In the genomic region with DNA sequence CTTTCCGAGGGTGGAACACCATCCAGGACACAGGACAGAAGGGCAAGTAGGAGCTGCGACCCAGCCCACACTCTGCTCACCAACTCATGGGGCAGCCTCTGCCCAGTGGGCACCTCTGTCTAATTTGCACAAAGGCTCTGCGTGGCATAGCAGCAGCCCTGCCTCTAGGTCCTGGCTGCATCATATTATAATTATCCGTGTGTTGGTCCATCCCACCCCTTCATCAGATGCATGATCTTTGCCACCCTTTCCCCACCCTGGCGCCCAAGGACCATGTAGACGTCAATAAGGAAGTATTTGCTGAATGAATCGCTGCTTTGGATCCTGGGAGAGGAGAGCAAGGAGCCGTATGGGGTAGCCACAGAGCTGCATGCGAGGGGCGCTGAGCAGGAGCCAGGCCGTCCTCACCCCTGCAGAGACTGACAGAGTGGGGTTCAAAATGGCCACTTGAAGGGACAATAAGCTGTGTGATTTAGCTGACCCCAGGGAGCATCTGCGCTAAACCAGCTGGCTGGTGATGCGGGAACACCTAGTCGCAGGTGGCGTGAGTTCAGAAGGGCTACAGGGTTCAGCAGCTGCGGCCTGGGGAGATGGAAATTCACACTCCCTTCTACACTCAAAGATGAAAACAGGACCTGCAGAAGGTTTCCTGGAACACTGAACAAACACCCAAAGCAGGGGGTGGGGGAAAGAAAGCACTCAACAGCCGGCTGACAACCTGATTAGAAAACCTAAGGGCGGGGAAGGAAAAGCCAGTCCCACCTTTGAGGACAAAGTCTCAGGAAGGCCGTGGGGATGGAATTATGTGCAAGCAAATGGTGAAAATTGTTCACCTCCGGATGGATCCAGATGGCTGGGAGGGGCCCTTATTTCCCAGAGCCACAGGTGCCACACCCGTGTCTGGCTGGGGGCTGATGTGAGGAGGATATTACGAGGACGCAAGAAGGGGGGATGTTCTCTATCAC, we compare ENCODE assay signal across 15 cellular contexts. TPM values are rescaled to one million over a fixed set of nuclear protein-coding genes. Genes with fewer than 3 reads are reported as not detected.
DNase-seq lines count a peak whose midpoint lies in the region; ATAC-seq, FAIRE-seq and TF ChIP-seq lines count a peak whose summit lies in the region.
"Had no signal": no experiment of that assay in that cellular context is flagged by ENCODE, and none has a peak within 500 bp of the region (broad histone marks: within the 10 kb centered on the region; RNA-seq: fewer than 3 reads in every experiment).

No MANE protein-coding gene starts in this region.

- ATAC-seq in heart right ventricle (peak in 3 of 8 donors; percentile 6 to 28 (median 10)), left ventricle myocardium superior (no peak), GM12878 (no peak), mucosa of descending colon (peak; percentile 76)
- ATAC-seq: naive thymus-derived CD8-positive, alpha-beta T cell; stimulated activated naive B cell treated with anti-CD40 and anti-IgM and Interleukin-4, amounts not matched to agents 10 μg/mL and 1 μg/mL and 100 μg/mL, for 72 hours had no signal

- intact Hi-C loops in heart right ventricle (cut with DNase I), result loop anchor here in 4 of 10 donors (5.0 to 10.0 kb wide), 4 partner anchors 51 to 119 kb away; no protein-coding TSS in a partner anchor
- intact Hi-C loops in left ventricle myocardium superior (cut with micrococcal nuclease), result loop anchor here (10.0 kb wide), 1 partner anchor 71 kb away; no protein-coding TSS in a partner anchor
- intact Hi-C loops in GM12878 (cut with micrococcal nuclease; ENCODE audit: unreplicated experiment), result no loop called here
- intact Hi-C loops in mucosa of descending colon (cut with DNase I, micrococcal nuclease), result loop anchor here in 1 of 2 donors (10.0 kb wide), 1 partner anchor 121 kb away; no protein-coding TSS in a partner anchor

- DNase-seq in heart right ventricle (no peak), left ventricle myocardium superior (no peak), GM12878 (ENCODE audit: low read depth, low spot score) (no peak), mucosa of descending colon (peak; percentile 81 to 92 (median 88)), type B pancreatic cell (ENCODE audit: extremely low spot score, unreplicated experiment) (no peak), glutamatergic neuron (no peak), substantia nigra (lab: John Stamatoyannopoulos, UW) (no peak), A172 (ENCODE audit: low spot score) (no peak)
- DNase-seq: activated B cell treated with CpG ODN at 0.5 μM for 24 hours; activated naive CD4-positive, alpha-beta T cell treated with Interleukin-2 at 50 U/mL for 16 hours; naive thymus-derived CD8-positive, alpha-beta T cell; NCI-H1048; stimulated activated naive B cell treated with anti-CD40 and anti-IgM and Interleukin-4, amounts not matched to agents 10 μg/mL and 1 μg/mL and 100 μg/mL, for 72 hours; T-helper 1 cell had no signal

- TF ChIP-seq EP300 in GM12878 (IDR thresholded peaks at IDR 0.05; ENCODE audit: borderline replicate concordance in 1 of 2, control insufficient read depth in 1 of 2, low read depth in 2 of 2, low read length in 2 of 2), result no peak

- H3K4me1 Mint-ChIP-seq in type B pancreatic cell (ENCODE audit: unreplicated experiment) (peaks cover 43% of the 10 kb centered on the region), glutamatergic neuron (ENCODE audit: low read depth, unreplicated experiment) (peaks cover 14% of the 10 kb centered on the region)

- no peak overlapping the region for H2AFZ ChIP-seq in GM12878 (ENCODE audit: control insufficient read depth, low read depth, low read length)

- H3K4me1 ChIP-seq in heart right ventricle (peaks cover 29 to 99% (median 64%) of the 10 kb centered on the region in 9 donors), GM12878 (ENCODE audit: control insufficient read depth, insufficient read depth, low read length) (peaks cover 3% of the 10 kb centered on the region; the same call in 1 of the 2 replicates), mucosa of descending colon (ENCODE audit: low read depth) (peaks cover 55% of the 10 kb centered on the region)

- H3K4me2 ChIP-seq in GM12878 (ENCODE audit: control insufficient read depth, insufficient read depth), result no peak overlapping the region

- RAD21 ChIA-PET in GM12878 (lab: Charles Lee; ENCODE audit: unreplicated experiment), result no interaction called here

- H3K9me3 Mint-ChIP-seq in type B pancreatic cell (no peaks in the 10 kb centered on the region), glutamatergic neuron (ENCODE audit: unreplicated experiment) (peaks cover 1% of the 10 kb centered on the region)
- H3K9me3 Mint-ChIP-seq: activated B cell treated with CpG ODN at 0.5 μM for 24 hours; naive thymus-derived CD8-positive, alpha-beta T cell; stimulated activated naive B cell treated with anti-CD40 and anti-IgM and Interleukin-4, amounts not matched to agents 10 μg/mL and 1 μg/mL and 100 μg/mL, for 72 hours had no signal

- FAIRE-seq in GM12878 (lab: Jason Lieb, UNC), result no peak
- FAIRE-seq: islet of Langerhans had no signal

- no TSS peak for BruUV-seq in GM12878 (replicated peaks; lab: Mats Ljungman, UMichigan)

- H3K4me3 Mint-ChIP-seq in type B pancreatic cell (peak overlapping the region; percentile 1), glutamatergic neuron (ENCODE audit: unreplicated experiment) (no peak overlapping the region)
- H3K4me3 Mint-ChIP-seq: activated B cell treated with CpG ODN at 0.5 μM for 24 hours; naive thymus-derived CD8-positive, alpha-beta T cell; stimulated activated naive B cell treated with anti-CD40 and anti-IgM and Interleukin-4, amounts not matched to agents 10 μg/mL and 1 μg/mL and 100 μg/mL, for 72 hours had no signal

- POLR2A ChIA-PET in GM12878 (lab: Charles Lee), result interaction anchor here (0.6 to 0.7 kb wide), 2 partner anchors 26 to 219 kb away, joined by 4 read pairs; no protein-coding TSS in a partner anchor

- SMC1A ChIA-PET in GM12878 (lab: Charles Lee; ENCODE audit: uncharacterized antibody, unreplicated experiment), result interaction anchor here (1.3 to 1.7 kb wide), 3 partner anchors 27 to 54 kb away, joined by 4 read pairs; no protein-coding TSS in a partner anchor

- H3K9ac ChIP-seq in GM12878 (ENCODE audit: control insufficient read depth, insufficient read depth, low read length), result no peak overlapping the region

- no peak for TF ChIP-seq CTCF in heart right ventricle (IDR thresholded peaks at IDR 0.05)
- TF ChIP-seq CTCF in GM12878 (IDR thresholded peaks at IDR 0.05 in 2 of 3, conservative IDR thresholded peaks at IDR 0.05 in 1 of 3; ENCODE audit: control insufficient read depth in 2 of 3, extremely low read depth in 1 of 3, insufficient read depth in 1 of 3, low read depth in 3 of 3, low read length in 3 of 3), result no peak
- no peak for TF ChIP-seq CTCF in mucosa of descending colon (IDR thresholded peaks at IDR 0.05)
- no peak for TF ChIP-seq CTCF in type B pancreatic cell (conservative IDR thresholded peaks at IDR 0.05)
- TF ChIP-seq CTCF in glutamatergic neuron (IDR thresholded peaks at IDR 0.05; ENCODE audit: partially characterized antibody, unreplicated experiment), result no peak

- H3K27ac ChIP-seq in heart right ventricle (peak overlapping the region in 9 of 10 donors; percentile 46 to 98 (median 95)), GM12878 (ENCODE audit: control insufficient read depth, insufficient read depth) (no peak overlapping the region), substantia nigra (ENCODE audit: low read depth, low read length, poor library complexity, severe bottlenecking) (no peak overlapping the region)

- H3K36me3 ChIP-seq in heart right ventricle, result peaks cover 0 to 94% (median 23%) of the 10 kb centered on the region in 9 donors
- H3K36me3 ChIP-seq in GM12878 (ENCODE audit: control insufficient read depth in 2 of 2, insufficient read depth in 2 of 2, low read length in 1 of 2), result peaks cover 26 to 27% of the 10 kb centered on the region in 2 experiments
- no peaks in the 10 kb centered on the region for H3K36me3 ChIP-seq in mucosa of descending colon (ENCODE audit: low read depth)

- H3K4me3 ChIP-seq in heart right ventricle (peak overlapping the region in 4 of 10 donors; percentile 10 to 66 (median 14)), GM12878 (no peak overlapping the region), mucosa of descending colon (no peak overlapping the region)

- TF ChIP-seq POLR2A in GM12878 (IDR thresholded peaks at IDR 0.05; ENCODE audit: low read depth, low read length), result 0 out of 2 replicates have a peak, but pooled peaks have one; percentile 28

- H3K27me3 Mint-ChIP-seq in type B pancreatic cell (peaks cover 9% of the 10 kb centered on the region), glutamatergic neuron (ENCODE audit: unreplicated experiment) (peaks cover 4% of the 10 kb centered on the region)
- H3K27me3 Mint-ChIP-seq: activated B cell treated with CpG ODN at 0.5 μM for 24 hours had no signal

- no peaks in the 10 kb centered on the region for H3K27me3 ChIP-seq in heart right ventricle
- H3K27me3 ChIP-seq in GM12878 (replicated peaks in 1 of 2; ENCODE audit: control insufficient read depth in 2 of 2, insufficient read depth in 2 of 2, low read length in 1 of 2), result no peaks in the 10 kb centered on the region

- no peak for TF ChIP-seq RAD21 in GM12878 (IDR thresholded peaks at IDR 0.05; ENCODE audit: insufficient read depth, low read depth, low read length)

- H3K27ac Mint-ChIP-seq in type B pancreatic cell (peak overlapping the region; percentile 87), glutamatergic neuron (ENCODE audit: unreplicated experiment) (no peak overlapping the region)
- H3K27ac Mint-ChIP-seq: activated B cell treated with CpG ODN at 0.5 μM for 24 hours; naive thymus-derived CD8-positive, alpha-beta T cell; stimulated activated naive B cell treated with anti-CD40 and anti-IgM and Interleukin-4, amounts not matched to agents 10 μg/mL and 1 μg/mL and 100 μg/mL, for 72 hours had no signal

- 80 to 82% methylated on average over 23 of the region's 23 CpGs for WGBS in heart right ventricle, 2 donors
- WGBS in GM12878 (ENCODE audit: insufficient coverage, insufficient replicate concordance, low lambda C conversion rate, missing lambda C conversion rate), result 92% methylated on average over 23 of the region's 23 CpGs

- H3K36me3 Mint-ChIP-seq in type B pancreatic cell (peaks cover 4% of the 10 kb centered on the region), glutamatergic neuron (ENCODE audit: unreplicated experiment) (no peaks in the 10 kb centered on the region)
- H3K36me3 Mint-ChIP-seq: naive thymus-derived CD8-positive, alpha-beta T cell had no signal

- H3K9me3 ChIP-seq in heart right ventricle (no peaks in the 10 kb centered on the region), GM12878 (replicated peaks; ENCODE audit: control insufficient read depth, insufficient read depth, low read length) (no peaks in the 10 kb centered on the region; the same call in 2 of the 3 replicates), mucosa of descending colon (no peaks in the 10 kb centered on the region)

- CTCF ChIA-PET in GM12878 (lab: Yijun Ruan, JAX), result interaction anchor here (1.2 kb wide), 1 partner anchor 23 kb away, joined by 3 read pairs; no protein-coding TSS in a partner anchor

- in situ Hi-C loops in GM12878 (cut with MboI), result no loop called here

- no peaks in the 10 kb centered on the region for H4K20me1 ChIP-seq in GM12878 (ENCODE audit: control insufficient read depth, insufficient read depth)

- H3K79me2 ChIP-seq in GM12878 (ENCODE audit: control insufficient read depth, insufficient read depth, low read length), result peaks cover 15% of the 10 kb centered on the region

RNA-seq across cellular contexts. Expression of gene MGLL, which starts 6.4 kb away (rescaled TPM):
- total RNA-seq in heart right ventricle, result 100 to 1,000 TPM in 1 of 10 donors, 10 to 100 TPM in 9; 52.0 to 103 (median 69.7) TPM
- 10 to 100 TPM; 35.7 to 61.5 TPM for polyA plus RNA-seq in heart right ventricle
- 94.3 TPM for total RNA-seq in left ventricle myocardium superior
- total RNA-seq in GM12878 (2013; cell fraction: nucleolus; rRNA removed), result 159 and 160 TPM in 2 replicates
- 70.6 and 76.8 TPM in 2 replicates for total RNA-seq in GM12878 (2014; rRNA removed)
- 40.5 and 44.9 TPM in 2 replicates for total RNA-seq in GM12878 (2014; rRNA removed; fragmentation: Illumina TruSeq; extraction: Trizol)
- 103 and 112 TPM in 2 replicates for total RNA-seq in GM12878 (2021)
- 27.7 TPM for polyA plus RNA-seq in GM12878 (2011; ENCODE audit: low read depth)
- 35.1 and 70.0 TPM in 2 replicates for polyA plus RNA-seq in GM12878 (2011; rRNA removed)
- 57.3 and 68.0 TPM in 2 replicates for polyA plus RNA-seq in GM12878 (2011; cell fraction: cytosol; rRNA removed)
- polyA plus RNA-seq in GM12878 (2011; cell fraction: nucleus; rRNA removed), result 69.0 and 72.8 TPM in 2 replicates
- polyA plus RNA-seq in GM12878 (2012), result 39.3 and 54.1 TPM in 2 replicates
- polyA plus RNA-seq in GM12878 (2014; fragmentation: Illumina TruSeq; extraction: Trizol), result 41.3 and 72.2 TPM in 2 replicates
- polyA plus RNA-seq in GM12878 (2014; fragmentation: Nextera tagmentation; extraction: Ambion mirVana), result 10 to 100 TPM; 49.1 to 73.6 TPM
- polyA plus RNA-seq in GM12878 (2014; rRNA removed), result 65.1 and 74.2 TPM in 2 replicates
- 100 to 1,000 TPM; 170 to 177 TPM for polyA plus RNA-seq in GM12878 (2016; fragmentation: Nextera tagmentation; extraction: Ambion mirVana)
- polyA minus RNA-seq in GM12878 (2011; rRNA and poly(A)+ RNA removed), result 66.8 and 76.8 TPM in 2 replicates
- 23.4 and 24.0 TPM in 2 replicates for polyA minus RNA-seq in GM12878 (2011; cell fraction: cytosol; rRNA and poly(A)+ RNA removed)
- 47.8 and 90.9 TPM in 2 replicates for polyA minus RNA-seq in GM12878 (2011; cell fraction: nucleus; rRNA and poly(A)+ RNA removed)
- 100 to 1,000 TPM; 212 to 515 (median 221) TPM for total RNA-seq in mucosa of descending colon
- 9.4 and 28.8 TPM in 2 replicates for total RNA-seq in type B pancreatic cell (ENCODE audit: low replicate concordance)
- 10.3 TPM for total RNA-seq in glutamatergic neuron (ENCODE audit: unreplicated experiment)
- total RNA-seq in A172 (2014; rRNA removed; shearing (Covaris generic)), result 31.2 and 31.4 TPM in 2 replicates

Comparison
In these comparisons a context has a peak if more than half of its experiments do, and no peak if none do; other contexts are left out.
1. DNase-seq: peak in mucosa of descending colon (3 of 3); none in heart right ventricle (0 of 2), left ventricle myocardium superior (single experiment), GM12878 (single experiment), type B pancreatic cell (single experiment), glutamatergic neuron (single experiment), substantia nigra (0 of 49) and A172 (single experiment).
2. H3K27ac ChIP-seq: peak in heart right ventricle (9 of 10); none in GM12878 (single experiment) and substantia nigra (single experiment).